ENCODE assay signal across 9 cellular contexts in genomic region chr7:90816511-90817142, GRCh38.
DNase-seq lines count a peak whose midpoint lies in the region; ATAC-seq and TF ChIP-seq lines count a peak whose summit lies in the region.
"Had no signal": no experiment of that assay in that cellular context is flagged by ENCODE, and none has a peak within 500 bp of the region (broad histone marks: within the 10 kb centered on the region; RNA-seq: fewer than 3 reads in every experiment).

No MANE protein-coding gene starts in this region.

- TF ChIP-seq CTCF in epithelial cell of proximal tubule (conservative IDR thresholded peaks at IDR 0.05; ENCODE audit: low read depth, low read length) = no peak

- H3K4me3 ChIP-seq in epithelial cell of proximal tubule (ENCODE audit: low read depth, low read length) = no peak overlapping the region
- H3K4me3 ChIP-seq: BLaER1 treated with 17β-estradiol and CSF1 and Interleukin-3, amounts not matched to agents 10 nM and 100 nM had no signal

- DNase-seq in activated CD4-positive, CD25-positive, alpha-beta regulatory T cell (lab: John Stamatoyannopoulos, UW) = no peak
- DNase-seq in MV-4-11 (lab: John Stamatoyannopoulos, UW) = peak; percentile 58
- DNase-seq in epithelial cell of proximal tubule (ENCODE audit: low read depth) = peak; percentile 95
- DNase-seq in smooth muscle cell of the brain vasculature (ENCODE audit: low read depth, low spot score) = peak; percentile 65
- no peak for DNase-seq in NCI-H510A treated with DMSO at 0.1 percent for 48 hours (lab: John Stamatoyannopoulos, UW)
- no peak for DNase-seq in activated CD8-positive, alpha-beta memory T cell treated with anti-CD3 and anti-CD28 coated beads for 24 hours

- peak; percentile 89 to 91 for ATAC-seq in activated CD4-positive, CD25-positive, alpha-beta regulatory T cell treated with anti-CD3 and anti-CD28 coated beads, Interleukin-2, amount 50 U/mL, for 24 hours
- peak; percentile 100 for ATAC-seq in HG02642 (IDR thresholded peaks at IDR 0.05; ENCODE audit: poor library complexity, unreplicated experiment)

Comparison
In these comparisons a context has a peak if more than half of its experiments do, and no peak if none do; other contexts are left out.
1. DNase-seq: peak in MV-4-11 (single experiment), epithelial cell of proximal tubule (single experiment) and smooth muscle cell of the brain vasculature (single experiment); none in activated CD4-positive, CD25-positive, alpha-beta regulatory T cell (0 of 4), NCI-H510A treated with DMSO at 0.1 percent for 48 hours (single experiment) and activated CD8-positive, alpha-beta memory T cell treated with anti-CD3 and anti-CD28 coated beads for 24 hours (single experiment).